In the genomic region with DNA sequence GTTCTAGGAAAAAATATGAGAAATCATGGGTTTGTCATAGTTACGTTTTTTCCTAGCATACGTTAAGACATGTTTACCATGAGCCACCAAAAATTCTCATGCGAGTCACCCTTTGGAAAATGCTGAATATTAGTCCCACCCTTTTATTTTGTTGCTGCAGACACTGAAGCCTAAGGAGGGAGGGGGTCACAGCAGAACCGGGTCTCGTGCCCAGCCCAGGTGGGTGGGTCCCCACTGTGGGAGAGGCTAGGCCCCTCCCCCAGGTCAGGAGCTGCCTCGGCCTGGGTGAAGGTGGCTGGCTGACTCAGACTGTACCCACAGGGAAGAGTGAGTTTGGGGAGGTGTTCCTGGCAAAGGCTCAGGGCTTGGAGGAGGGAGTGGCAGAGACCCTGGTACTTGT, we compare ENCODE assay signal across 22 cellular contexts. TPM values are rescaled to one million over a fixed set of nuclear protein-coding genes. Genes with fewer than 3 reads are reported as not detected.
DNase-seq lines count a peak whose midpoint lies in the region; FAIRE-seq and TF ChIP-seq lines count a peak whose summit lies in the region.
"Had no signal": no experiment of that assay in that cellular context is flagged by ENCODE, and none has a peak within 500 bp of the region (broad histone marks: within the 10 kb centered on the region; RNA-seq: fewer than 3 reads in every experiment).

No MANE protein-coding gene starts in this region.

- H3K27me3 ChIP-seq in breast epithelium (no peaks in the 10 kb centered on the region), astrocyte (ENCODE audit: insufficient read depth, low read length) (no peaks in the 10 kb centered on the region)
- H3K27me3 ChIP-seq: BE2C, MG63 had no signal

- peaks cover 3% of the 10 kb centered on the region for H3K79me2 ChIP-seq in astrocyte (ENCODE audit: insufficient read depth, low read length)

- BruUV-seq in MCF 10A (replicated peaks; lab: Mats Ljungman, UMichigan): no TSS peak

- peaks cover 3 to 4% of the 10 kb centered on the region in 2 donors for H3K4me1 ChIP-seq in breast epithelium
- peaks cover 16% of the 10 kb centered on the region for H3K4me1 ChIP-seq in astrocyte (ENCODE audit: insufficient read depth, low read length)
- H3K4me1 ChIP-seq: Caco-2 had no signal

- CTCF ChIA-PET in MCF 10A (lab: Yijun Ruan, JAX): interaction anchor here (0.7 to 4.3 kb wide), 9 partner anchors 11 to 245 kb away, joined by 3 to 18 read pairs (median 8); partner anchors contain the start of genes DNPH1, KLC4 and MRPL2

- DNase-seq in MCF 10A (ENCODE audit: unreplicated experiment) (no peak), breast epithelium (ENCODE audit: low spot score in 2 of 2) (no peak), astrocyte (ENCODE audit: low read depth) (no peak), fibroblast of mammary gland (ENCODE audit: low read depth) (peak; percentile 22), NCI-H2227 treated with DMSO at 0.1 percent for 48 hours (lab: John Stamatoyannopoulos, UW) (no peak), 8988T (no peak), RPMI8226 (no peak)
- DNase-seq in activated CD4-positive, alpha-beta T cell treated with anti-CD3 and anti-CD28 coated beads, Interleukin-2, amount 50 U/mL, for 1 hour: no peak
- DNase-seq: BE2C; Caco-2; CD4-positive, alpha-beta T cell; DMS153; GOT3; Karpas-422; MG63; NCI-H1092 treated with DMSO at 0.1 percent for 48 hours; NCI-H146; NCI-H2029 treated with DMSO at 0.1 percent for 48 hours; NCI-H2171 treated with DMSO at 0.1 percent for 48 hours; SIG-M5 had no signal

- H3K9me3 ChIP-seq in breast epithelium (no peaks in the 10 kb centered on the region), astrocyte (ENCODE audit: insufficient read depth, low read depth, low read length) (no peaks in the 10 kb centered on the region)
- H3K9me3 ChIP-seq: BE2C, Caco-2, MG63 had no signal

- intact Hi-C loops in MCF 10A (cut with micrococcal nuclease) (no loop called here), breast epithelium (cut with DNase I; ENCODE audit: low total_unique reads) (loop anchor here (10.0 kb wide), 1 partner anchor 240 kb away; no protein-coding TSS in a partner anchor)

- H3K4me3 ChIP-seq in breast epithelium (no peak overlapping the region), astrocyte (ENCODE audit: insufficient read depth, low read depth, low read length) (no peak overlapping the region), fibroblast of mammary gland (ENCODE audit: control insufficient read depth, low read depth, low read length) (no peak overlapping the region)
- H3K4me3 ChIP-seq: GM12878, MG63 had no signal

- no peak for FAIRE-seq in astrocyte (lab: Jason Lieb, UNC)
- FAIRE-seq: GM12878, RCC 7860 had no signal

- H2AFZ ChIP-seq in astrocyte (ENCODE audit: low read depth, low read length): no peak overlapping the region

- H3K9me3 Mint-ChIP-seq in MCF 10A (ENCODE audit: unreplicated experiment) (no peaks in the 10 kb centered on the region), astrocyte (ENCODE audit: unreplicated experiment) (no peaks in the 10 kb centered on the region)
- H3K9me3 Mint-ChIP-seq: CD4-positive, alpha-beta T cell had no signal

- TF ChIP-seq CTCF in MCF 10A (IDR thresholded peaks at IDR 0.05; ENCODE audit: unreplicated experiment): no peak
- no peak for TF ChIP-seq CTCF in breast epithelium (IDR thresholded peaks at IDR 0.05)
- TF ChIP-seq CTCF in astrocyte (IDR thresholded peaks at IDR 0.05; ENCODE audit: insufficient read depth, low read depth, low read length): no peak
- TF ChIP-seq CTCF in fibroblast of mammary gland (conservative IDR thresholded peaks at IDR 0.05; ENCODE audit: control insufficient read depth, insufficient read depth, low read depth, low read length): no peak

- POLR2A ChIA-PET in MCF 10A (lab: Yijun Ruan, JAX): interaction anchor here (0.6 to 3.0 kb wide), 8 partner anchors 26 to 184 kb away, joined by 3 to 21 read pairs (median 5); partner anchors contain the start of genes GNMT, KLC4, MRPL2 and PPP2R5D

- H3K27ac ChIP-seq in breast epithelium (no peak overlapping the region), astrocyte (ENCODE audit: low read depth, low read length) (no peak overlapping the region)

- H3K4me1 Mint-ChIP-seq in MCF 10A (ENCODE audit: insufficient read depth, unreplicated experiment): peaks cover 18% of the 10 kb centered on the region
- H3K4me1 Mint-ChIP-seq in astrocyte (ENCODE audit: low read depth, unreplicated experiment): peaks cover 62% of the 10 kb centered on the region

- H3K36me3 ChIP-seq in breast epithelium: peaks cover 4% of the 10 kb centered on the region
- peaks cover 23% of the 10 kb centered on the region for H3K36me3 ChIP-seq in astrocyte (ENCODE audit: insufficient read depth, low read length)
- H3K36me3 ChIP-seq: MG63 had no signal

- H3K9ac ChIP-seq in astrocyte (ENCODE audit: low read length): no peak overlapping the region

- no peak overlapping the region for H3K4me3 Mint-ChIP-seq in MCF 10A (ENCODE audit: unreplicated experiment)
- H3K4me3 Mint-ChIP-seq in astrocyte (ENCODE audit: unreplicated experiment): peak overlapping the region; percentile 64
- H3K4me3 Mint-ChIP-seq: CD4-positive, alpha-beta T cell had no signal

- H3K36me3 Mint-ChIP-seq in MCF 10A (ENCODE audit: insufficient read depth, unreplicated experiment) (peaks cover 6% of the 10 kb centered on the region), astrocyte (ENCODE audit: low read depth, unreplicated experiment) (peaks cover 30% of the 10 kb centered on the region)

- H3K27ac Mint-ChIP-seq in MCF 10A (ENCODE audit: low read depth, unreplicated experiment) (peak overlapping the region; percentile 90), astrocyte (ENCODE audit: unreplicated experiment) (peak overlapping the region; percentile 86)
- H3K27ac Mint-ChIP-seq: CD4-positive, alpha-beta T cell had no signal

- peaks cover 8% of the 10 kb centered on the region for H4K20me1 ChIP-seq in astrocyte (ENCODE audit: insufficient read depth, low read length)

- TF ChIP-seq POLR2A in breast epithelium (IDR thresholded peaks at IDR 0.05): no peak

- H3K27me3 Mint-ChIP-seq in MCF 10A (ENCODE audit: insufficient read depth, unreplicated experiment) (no peaks in the 10 kb centered on the region), astrocyte (ENCODE audit: low read depth, unreplicated experiment) (no peaks in the 10 kb centered on the region)
- H3K27me3 Mint-ChIP-seq: CD4-positive, alpha-beta T cell had no signal

- H3K4me2 ChIP-seq in astrocyte (ENCODE audit: low read length): no peak overlapping the region

RNA-seq across cellular contexts. Expression of gene SRF, which starts 26.2 kb away (rescaled TPM):
- 29.7 and 32.1 TPM in 2 replicates for total RNA-seq in MCF 10A (2022)
- total RNA-seq in breast epithelium: 10 to 100 TPM; 18.1 to 32.1 (median 28.5) TPM
- 53.5 and 54.9 TPM in 2 replicates for total RNA-seq in astrocyte

RNA-seq across cellular contexts. Expression of gene CUL9, which starts 37.1 kb away (rescaled TPM):
- total RNA-seq in MCF 10A (2022) (39.6 and 42.8 TPM in 2 replicates), breast epithelium (10 to 100 TPM; 25.1 to 47.5 (median 43.3) TPM), astrocyte (11.1 TPM in 2 replicates)
